17 cellular contexts compared by ENCODE assay signal in the genomic region with DNA sequence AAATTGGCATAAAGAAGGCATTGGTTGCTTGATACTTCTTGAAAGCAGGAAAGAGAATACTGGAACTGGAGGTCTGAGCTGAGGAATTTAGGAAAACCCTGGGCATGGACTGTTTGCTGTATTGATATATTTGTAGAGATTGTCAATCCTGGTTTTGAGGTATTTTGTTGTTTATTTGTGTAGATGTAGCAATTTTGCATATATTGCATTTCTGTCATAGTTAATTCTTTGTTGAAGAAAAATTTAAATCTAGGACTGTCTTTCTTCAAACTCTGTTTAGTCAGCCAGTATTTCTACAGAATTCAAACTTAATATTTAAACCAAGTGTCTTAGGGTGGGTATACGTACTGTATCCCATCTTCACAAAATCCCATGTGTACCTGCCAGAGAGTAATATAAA.
"Had no signal": no experiment of that assay in that cellular context is flagged by ENCODE, and none has a peak within 500 bp of the region (broad histone marks: within the 10 kb centered on the region; RNA-seq: fewer than 3 reads in every experiment).

No MANE protein-coding gene starts in this region.

- H3K27ac Mint-ChIP-seq: activated T-helper 1 cell treated with anti-CD3 and anti-CD28 coated beads, Interleukin-12 subunit alpha, Interleukin-12 subunit beta, Interleukin-2, Interleukin-4 antibody, amounts not matched to agents 30 ng/mL and 10 ng/mL and 1 ng/mL, durations not matched to agents 14 hours and 24 hours and 36 hours had no signal

- H3K9me3 ChIP-seq: body of pancreas, gastrocnemius medialis, heart right ventricle, lower lobe of right lung, stomach, thoracic aorta had no signal

- H3K9me3 Mint-ChIP-seq: activated T-helper 1 cell treated with anti-CD3 and anti-CD28 coated beads, Interleukin-12 subunit alpha, Interleukin-12 subunit beta, Interleukin-2, Interleukin-4 antibody, amounts not matched to agents 30 ng/mL and 10 ng/mL and 1 ng/mL, durations not matched to agents 14 hours and 24 hours and 36 hours had no signal

- DNase-seq: activated CD4-positive, alpha-beta T cell treated with anti-CD3 and anti-CD28 coated beads, Interleukin-2, amount 50 U/mL, for 4 hours; amygdala; body of pancreas; caudate nucleus; erythroblast; gastrocnemius medialis; heart right ventricle; left colon; lower lobe of right lung; stimulated activated CD4-positive, alpha-beta T cell treated with anti-CD3 and anti-CD28 coated beads, Interleukin-1b, Interleukin-23, amount 100 ng/mL, for 48 hours; stomach; SW 1271 had no signal

- H3K4me3 ChIP-seq: body of pancreas, gastrocnemius medialis, heart right ventricle, lower lobe of right lung, stomach, thoracic aorta had no signal

- H3K4me3 Mint-ChIP-seq: activated T-helper 1 cell treated with anti-CD3 and anti-CD28 coated beads, Interleukin-12 subunit alpha, Interleukin-12 subunit beta, Interleukin-2, Interleukin-4 antibody, amounts not matched to agents 30 ng/mL and 10 ng/mL and 1 ng/mL, durations not matched to agents 14 hours and 24 hours and 36 hours had no signal

- H3K4me1 ChIP-seq: parathyroid adenoma had no signal

- H3K27me3 ChIP-seq: body of pancreas, gastrocnemius medialis, heart right ventricle, stomach had no signal

- H3K36me3 ChIP-seq: gastrocnemius medialis, lower lobe of right lung, stomach, thoracic aorta had no signal

- ATAC-seq: activated CD4-positive, CD25-positive, alpha-beta regulatory T cell treated with anti-CD3 and anti-CD28 coated beads, Interleukin-2, amount 50 U/mL, for 24 hours; activated naive CD4-positive, alpha-beta T cell treated with anti-CD3 and anti-CD28 coated beads, Interleukin-2, amount 50 U/mL, for 72 hours; body of pancreas; gastrocnemius medialis; heart right ventricle; left colon; lower lobe of right lung had no signal

- H3K27ac ChIP-seq: body of pancreas, heart right ventricle, lower lobe of right lung, parathyroid adenoma, stomach, thoracic aorta had no signal
